9 cellular contexts compared by ENCODE assay signal in genomic region chr9:128891354-128892222, GRCh38. TPM values are rescaled to one million over a fixed set of nuclear protein-coding genes. Genes with fewer than 3 reads are reported as not detected.
DNase-seq lines count a peak whose midpoint lies in the region; ATAC-seq and TF ChIP-seq lines count a peak whose summit lies in the region.
"Had no signal": no experiment of that assay in that cellular context is flagged by ENCODE, and none has a peak within 500 bp of the region (broad histone marks: within the 10 kb centered on the region; RNA-seq: fewer than 3 reads in every experiment).

No MANE protein-coding gene starts in this region.

- peaks cover 68% of the 10 kb centered on the region for H3K4me1 Mint-ChIP-seq in activated CD4-positive, alpha-beta T cell treated with anti-CD3 and anti-CD28 coated beads, Interleukin-2, amount 10 ng/mL, durations not matched to agents 7 days and 5 days

- H3K9me3 Mint-ChIP-seq in activated CD4-positive, alpha-beta T cell treated with anti-CD3 and anti-CD28 coated beads, Interleukin-2, amount 10 ng/mL, durations not matched to agents 7 days and 5 days = no peaks in the 10 kb centered on the region

- 46 to 58% methylated on average over 5 to 8 of the region's 15 CpGs for WGBS in gastroesophageal sphincter (ENCODE audit: low coverage in 1 of 2), 2 donors
- WGBS in thyroid gland, 2 donors = 76 to 80% methylated on average over 11 to 15 of the region's 15 CpGs

- H3K4me3 ChIP-seq in gastroesophageal sphincter (peak overlapping the region in 1 of 2 donors; percentile 38), thyroid gland (replicated peaks in 1 of 3) (no peak overlapping the region)

- intact Hi-C loops in thyroid gland (cut with DNase I) = no loop called here

- H3K27ac Mint-ChIP-seq in activated CD4-positive, alpha-beta T cell treated with anti-CD3 and anti-CD28 coated beads, Interleukin-2, amount 10 ng/mL, durations not matched to agents 7 days and 5 days = peak overlapping the region; percentile 76

- no peaks in the 10 kb centered on the region for H3K27me3 ChIP-seq in gastroesophageal sphincter
- no peaks in the 10 kb centered on the region for H3K27me3 ChIP-seq in thyroid gland

- H3K36me3 ChIP-seq in gastroesophageal sphincter (peaks cover 0 to 58% of the 10 kb centered on the region in 2 donors), thyroid gland (peaks cover 8 to 21% of the 10 kb centered on the region in 2 donors)

- H3K27me3 Mint-ChIP-seq in activated CD4-positive, alpha-beta T cell treated with anti-CD3 and anti-CD28 coated beads, Interleukin-2, amount 10 ng/mL, durations not matched to agents 7 days and 5 days = no peaks in the 10 kb centered on the region

- ATAC-seq in gastroesophageal sphincter = no peak

- no peak for TF ChIP-seq EP300 in gastroesophageal sphincter (IDR thresholded peaks at IDR 0.05)

- CTCF ChIA-PET in activated CD4-positive, alpha-beta T cell treated with anti-CD3 and anti-CD28 coated beads, Interleukin-2, amount 10 ng/mL, durations not matched to agents 7 days and 5 days (lab: Charles Lee) = interaction anchor here (0.5 to 1.5 kb wide), 5 partner anchors 10 to 1574 kb away, joined by 3 to 4 read pairs (median 3); partner anchors contain the start of genes KYAT1 and LRRC8A

- DNase-seq in activated CD4-positive, alpha-beta T cell treated with anti-CD3 and anti-CD28 coated beads, Interleukin-2, amount 10 ng/mL, durations not matched to agents 7 days and 5 days = no peak
- no peak for DNase-seq in activated CD4-positive, alpha-beta T cell treated with anti-CD3 and anti-CD28 coated beads, Interleukin-2, amount 50 U/mL, for 1 hour
- DNase-seq in thyroid gland = no peak
- no peak for DNase-seq in NCI-H2107 (lab: John Stamatoyannopoulos, UW)
- DNase-seq in NCI-H526 (lab: John Stamatoyannopoulos, UW) = no peak
- DNase-seq: activated CD4-positive, CD25-positive, alpha-beta regulatory T cell; islet precursor cell; NCI-H510A had no signal

- TF ChIP-seq CTCF in gastroesophageal sphincter (IDR thresholded peaks at IDR 0.05) = no peak
- no peak for TF ChIP-seq CTCF in thyroid gland (IDR thresholded peaks at IDR 0.05)

- H3K27ac ChIP-seq in gastroesophageal sphincter (peak overlapping the region; percentile 7 to 89 (median 84)), thyroid gland (peak overlapping the region; percentile 83 to 94 (median 88))

- H3K4me1 ChIP-seq in gastroesophageal sphincter = peaks cover 0 to 86% (median 31%) of the 10 kb centered on the region in 3 donors
- peaks cover 20 to 33% of the 10 kb centered on the region in 2 donors for H3K4me1 ChIP-seq in thyroid gland

- no peak for TF ChIP-seq POLR2A in gastroesophageal sphincter (IDR thresholded peaks at IDR 0.05)
- TF ChIP-seq POLR2A in thyroid gland (IDR thresholded peaks at IDR 0.05) = no peak

- POLR2A ChIA-PET in activated CD4-positive, alpha-beta T cell treated with anti-CD3 and anti-CD28 coated beads, Interleukin-2, amount 10 ng/mL, durations not matched to agents 7 days and 5 days (lab: Charles Lee) = interaction anchor here (0.9 kb wide), 1 partner anchor 9 kb away, joined by 3 read pairs; no protein-coding TSS in a partner anchor

- H3K36me3 Mint-ChIP-seq in activated CD4-positive, alpha-beta T cell treated with anti-CD3 and anti-CD28 coated beads, Interleukin-2, amount 10 ng/mL, durations not matched to agents 7 days and 5 days (ENCODE audit: low read depth) = peaks cover 50% of the 10 kb centered on the region

- no peak overlapping the region for H3K4me3 Mint-ChIP-seq in activated CD4-positive, alpha-beta T cell treated with anti-CD3 and anti-CD28 coated beads, Interleukin-2, amount 10 ng/mL, durations not matched to agents 7 days and 5 days

- H3K9me3 ChIP-seq in gastroesophageal sphincter = no peaks in the 10 kb centered on the region
- H3K9me3 ChIP-seq in thyroid gland = no peaks in the 10 kb centered on the region

RNA-seq across cellular contexts. Expression of gene LRRC8A, which starts 9.7 kb away (rescaled TPM):
- 10 to 100 TPM; 42.4 to 48.0 TPM for total RNA-seq in activated CD4-positive, alpha-beta T cell treated with anti-CD3 and anti-CD28 coated beads, Interleukin-2, amount 10 ng/mL, durations not matched to agents 7 days and 5 days
- total RNA-seq in gastroesophageal sphincter (10 to 100 TPM; 38.1 to 95.1 (median 49.9) TPM), thyroid gland (10 to 100 TPM; 56.3 to 65.6 (median 61.5) TPM)

RNA-seq across cellular contexts. Expression of gene KYAT1, which starts 9.8 kb away (rescaled TPM):
- 10 to 100 TPM; 15.2 to 17.7 TPM for total RNA-seq in activated CD4-positive, alpha-beta T cell treated with anti-CD3 and anti-CD28 coated beads, Interleukin-2, amount 10 ng/mL, durations not matched to agents 7 days and 5 days
- total RNA-seq in gastroesophageal sphincter (1 to 10 TPM; 3.4 to 7.9 (median 4.8) TPM), thyroid gland (10 to 100 TPM in 3 of 4 donors, 1 to 10 TPM in 1; 5.8 to 12.6 (median 12.3) TPM)

RNA-seq across cellular contexts. Expression of gene PHYHD1, which starts 29.2 kb away (rescaled TPM):
- 1 to 10 TPM; 1.2 to 2.2 TPM for total RNA-seq in activated CD4-positive, alpha-beta T cell treated with anti-CD3 and anti-CD28 coated beads, Interleukin-2, amount 10 ng/mL, durations not matched to agents 7 days and 5 days
- total RNA-seq in gastroesophageal sphincter (10 to 100 TPM in 3 of 4 donors, 1 to 10 TPM in 1; 9.6 to 27.1 (median 25.4) TPM), thyroid gland (10 to 100 TPM; 10.1 to 65.3 (median 39.4) TPM)

RNA-seq across cellular contexts. Expression of gene DOLK, which starts 55.8 kb away (rescaled TPM):
- 1 to 10 TPM; 8.4 to 9.2 TPM for total RNA-seq in activated CD4-positive, alpha-beta T cell treated with anti-CD3 and anti-CD28 coated beads, Interleukin-2, amount 10 ng/mL, durations not matched to agents 7 days and 5 days
- total RNA-seq in gastroesophageal sphincter (10 to 100 TPM in 3 of 4 donors, 1 to 10 TPM in 1; 9.8 to 17.1 (median 13.0) TPM), thyroid gland (10 to 100 TPM; 21.1 to 25.2 (median 22.2) TPM)

RNA-seq across cellular contexts. Expression of gene NUP188, which starts 55.9 kb away (rescaled TPM):
- 10 to 100 TPM; 87.7 to 87.8 TPM for total RNA-seq in activated CD4-positive, alpha-beta T cell treated with anti-CD3 and anti-CD28 coated beads, Interleukin-2, amount 10 ng/mL, durations not matched to agents 7 days and 5 days
- total RNA-seq in gastroesophageal sphincter (10 to 100 TPM; 18.6 to 32.7 (median 29.1) TPM), thyroid gland (10 to 100 TPM; 27.1 to 78.2 (median 35.8) TPM)
